ENCODE assay signal across 22 cellular contexts in the genomic region with DNA sequence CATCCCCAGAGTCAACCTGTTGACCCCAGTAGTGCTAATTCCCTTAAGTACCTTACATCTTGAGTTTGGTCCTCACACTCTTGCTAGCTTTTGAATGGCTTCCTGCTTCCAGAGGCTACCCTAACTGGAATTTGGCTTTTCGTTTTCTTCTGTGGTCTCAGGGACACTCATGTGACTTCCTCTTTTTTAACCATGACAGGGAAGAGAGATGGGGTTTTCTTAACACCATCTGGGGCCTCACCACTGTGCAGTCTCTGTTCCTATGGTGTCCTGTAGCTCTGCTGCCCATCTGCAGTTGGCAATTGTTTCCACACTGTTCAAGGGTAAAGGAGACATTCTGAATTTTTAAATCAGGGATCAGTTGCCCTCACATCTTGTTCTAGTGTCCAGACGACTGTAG.
DNase-seq lines count a peak whose midpoint lies in the region; ATAC-seq, FAIRE-seq and TF ChIP-seq lines count a peak whose summit lies in the region.
"Had no signal": no experiment of that assay in that cellular context is flagged by ENCODE, and none has a peak within 500 bp of the region (broad histone marks: within the 10 kb centered on the region; RNA-seq: fewer than 3 reads in every experiment).

No MANE protein-coding gene starts in this region.

- no peak for TF ChIP-seq CTCF in OCI-LY7 (conservative IDR thresholded peaks at IDR 0.05; ENCODE audit: low read length)

- intact Hi-C loops in OCI-LY7 (cut with micrococcal nuclease; ENCODE audit: unreplicated experiment), result no loop called here

- CTCF ChIA-PET in OCI-LY7 (lab: Charles Lee; ENCODE audit: unreplicated experiment), result no interaction called here

- H2AFZ ChIP-seq in OCI-LY7 (ENCODE audit: low read length), result peak overlapping the region; percentile 10; the same call in 1 of the 2 replicates
- H2AFZ ChIP-seq: GM23248 had no signal

- H3K9me3 ChIP-seq in OCI-LY7 (ENCODE audit: low read length), result 0 out of 2 replicates have a peak, but pooled peaks cover 3% of the 10 kb centered on the region
- H3K9me3 ChIP-seq: thyroid gland had no signal

- H3K9me2 ChIP-seq in OCI-LY7 (ENCODE audit: insufficient read depth, low read length), result no peaks in the 10 kb centered on the region

- no peak overlapping the region for H3K4me3 ChIP-seq in OCI-LY7 (ENCODE audit: low read depth, low read length, poor library complexity, severe bottlenecking)
- H3K4me3 ChIP-seq: GM23248, thyroid gland had no signal

- no peaks in the 10 kb centered on the region for H4K20me1 ChIP-seq in OCI-LY7 (ENCODE audit: insufficient read depth, low read length)

- no TSS peak for BruUV-seq in OCI-LY7 (replicated peaks; lab: Mats Ljungman, UMichigan)

- no peak for TF ChIP-seq POLR2A in GM12891 (IDR thresholded peaks at IDR 0.05; ENCODE audit: low read depth, low read length)

- no peak for FAIRE-seq in GM12891 (lab: Jason Lieb, UNC)

- peak; percentile 59 for ATAC-seq in GM19395 (IDR thresholded peaks at IDR 0.05; ENCODE audit: unreplicated experiment)
- ATAC-seq in HG03354 (IDR thresholded peaks at IDR 0.05; ENCODE audit: poor library complexity, severe bottlenecking, unreplicated experiment), result peak; percentile 54
- no peak for ATAC-seq in HG02642 (IDR thresholded peaks at IDR 0.05; ENCODE audit: poor library complexity, unreplicated experiment)
- ATAC-seq: activated naive CD4-positive, alpha-beta T cell treated with anti-CD3 and anti-CD28 coated beads, Interleukin-2, amount 50 U/mL, for 72 hours; activated T-cell treated with anti-CD3 and anti-CD28 coated beads, Interleukin-2, amount 50 U/mL, for 72 hours; left colon; Panc1 had no signal

- DNase-seq in GM12891 (ENCODE audit: insufficient read length, low spot score) (no peak), OCI-LY7 (ENCODE audit: low spot score) (peak; percentile 19), OCI-M2 (lab: John Stamatoyannopoulos, UW; ENCODE audit: unreplicated experiment) (no peak), dermis blood vessel endothelial cell (no peak), NCI-H1105 treated with DMSO at 0.1 percent for 48 hours (lab: John Stamatoyannopoulos, UW) (no peak)
- DNase-seq: activated T-cell treated with anti-CD3 and anti-CD28 coated beads, Interleukin-2, amount 50 U/mL, for 72 hours; DMS79; GM23248; IMR-90; left colon; NCI-H1048; NCI-H2107; NCI-H526; nephron progenitor cell; posterior cingulate gyrus; stimulated activated naive CD4-positive, alpha-beta T cell; thyroid gland had no signal

- no peak overlapping the region for H3K4me2 ChIP-seq in OCI-LY7 (ENCODE audit: low read length)

- H3K79me2 ChIP-seq in OCI-LY7 (ENCODE audit: insufficient read depth, low read depth, low read length), result no peaks in the 10 kb centered on the region

- peaks cover 4% of the 10 kb centered on the region; the same call in 1 of the 2 replicates for H3K36me3 ChIP-seq in OCI-LY7 (ENCODE audit: insufficient read depth, low read length)
- H3K36me3 ChIP-seq: thyroid gland had no signal

- POLR2A ChIA-PET in OCI-LY7 (lab: Charles Lee), result interaction anchor here (0.6 kb wide), 1 partner anchor 647 kb away, joined by 5 read pairs; no protein-coding TSS in a partner anchor

- no peak overlapping the region for H3K27ac ChIP-seq in OCI-LY7 (ENCODE audit: low read depth, low read length, poor library complexity, severe bottlenecking)
- H3K27ac ChIP-seq: GM23248, thyroid gland had no signal

- peaks cover 25% of the 10 kb centered on the region for H3K4me1 ChIP-seq in OCI-LY7 (ENCODE audit: insufficient read depth, low read length, poor library complexity, severe bottlenecking)
- H3K4me1 ChIP-seq: thyroid gland had no signal

TF ChIP-seq in GM12891, 5 proteins besides CTCF, POLR2A, EP300 and RAD21:
- TF ChIP-seq POU2F2 (IDR thresholded peaks at IDR 0.05; ENCODE audit: low read depth, low read length) (no peak), PAX5 (IDR thresholded peaks at IDR 0.05; ENCODE audit: insufficient read depth, low read length, severe bottlenecking) (no peak), TAF1 (IDR thresholded peaks at IDR 0.05; ENCODE audit: low read depth, low read length) (no peak), SPI1 (IDR thresholded peaks at IDR 0.05; ENCODE audit: low read depth, low read length) (peak; percentile 83), POLR2AphosphoS5 (IDR thresholded peaks at IDR 0.05; ENCODE audit: low read depth, low read length) (no peak)
